Comparison of ENCODE assay signal across 10 cellular contexts in the genomic region with DNA sequence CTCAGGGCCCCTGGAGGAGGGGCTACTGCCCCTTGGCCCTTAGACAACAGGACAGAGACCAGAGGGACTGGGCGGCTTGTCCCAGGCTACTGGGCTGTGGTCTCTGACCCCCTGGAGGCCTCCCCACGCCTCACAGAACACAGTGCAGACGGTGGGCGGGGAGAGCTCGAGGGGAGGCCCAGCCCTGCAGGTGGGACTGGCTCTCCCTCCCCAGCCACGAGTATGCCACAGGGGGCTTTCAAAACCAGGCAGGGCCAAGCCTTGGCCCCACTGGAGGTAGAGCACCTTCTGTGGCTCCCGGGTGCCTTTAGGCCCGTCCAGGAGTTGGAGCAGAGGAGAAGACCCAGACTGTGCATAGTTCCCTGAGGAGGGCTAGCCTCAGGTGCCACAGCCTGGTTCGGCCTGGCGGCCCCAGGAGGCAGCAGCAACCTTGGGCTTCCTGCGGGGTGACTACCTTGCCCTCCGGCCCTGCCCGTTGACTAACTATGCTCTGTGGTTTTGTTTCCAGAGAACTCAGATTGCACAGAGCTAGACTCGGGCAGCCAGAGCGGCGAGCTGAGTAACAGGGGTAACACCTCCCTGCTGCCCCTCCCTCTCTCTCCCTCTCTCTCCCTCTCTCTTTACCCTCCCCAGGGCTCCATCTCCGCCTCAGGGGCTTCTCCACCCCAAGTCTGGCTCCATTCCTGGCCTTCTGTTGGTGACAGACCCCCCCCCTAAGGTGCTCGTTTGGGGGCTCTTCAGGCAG. TPM values are rescaled to one million over a fixed set of nuclear protein-coding genes. Genes with fewer than 3 reads are reported as not detected.
DNase-seq lines count a peak whose midpoint lies in the region; ATAC-seq and TF ChIP-seq lines count a peak whose summit lies in the region.
"Had no signal": no experiment of that assay in that cellular context is flagged by ENCODE, and none has a peak within 500 bp of the region (broad histone marks: within the 10 kb centered on the region; RNA-seq: fewer than 3 reads in every experiment).

No MANE protein-coding gene starts in this region.

- H3K4me1 ChIP-seq in HEK293 (ENCODE audit: control insufficient read depth, insufficient read depth, low read length) (no peaks in the 10 kb centered on the region), PC-3 (ENCODE audit: insufficient read depth, low read length) (peaks cover 24% of the 10 kb centered on the region), psoas muscle (peaks cover 14% of the 10 kb centered on the region)

- H3K4me3 ChIP-seq in HEK293 (ENCODE audit: low read depth, low read length) (no peak overlapping the region), PC-3 (ENCODE audit: low read length) (no peak overlapping the region), psoas muscle (no peak overlapping the region)
- H3K4me3 ChIP-seq: SK-N-MC had no signal

- CTCF ChIA-PET in HEK293 (lab: Yijun Ruan, JAX) (interaction anchor here (0.6 to 3.3 kb wide), 2 partner anchors 8 to 1202 kb away, joined by 3 to 43 read pairs; no protein-coding TSS in a partner anchor), PC-3 (lab: Charles Lee) (interaction anchor here (0.6 kb wide), 1 partner anchor 16 kb away, joined by 3 read pairs; no protein-coding TSS in a partner anchor)

- peak overlapping the region; percentile 59 for H3K4me2 ChIP-seq in PC-3 (ENCODE audit: low read length)

- POLR2A ChIA-PET in HEK293 (lab: Yijun Ruan, JAX) (no interaction called here), PC-3 (lab: Charles Lee; ENCODE audit: unreplicated experiment) (interaction anchor here (0.6 kb wide), 1 partner anchor 8 kb away, joined by 3 read pairs; no protein-coding TSS in a partner anchor)

- H3K9ac ChIP-seq in PC-3 (ENCODE audit: low read length): no peak overlapping the region; the same call in 1 of the 2 replicates

- TF ChIP-seq CTCF in HEK293 (tag by site-specific recombination; IDR thresholded peaks at IDR 0.05): no peak
- TF ChIP-seq CTCF in PC-3 (conservative IDR thresholded peaks at IDR 0.05; ENCODE audit: low read depth, low read length): no peak
- TF ChIP-seq CTCF in psoas muscle (IDR thresholded peaks at IDR 0.05): no peak
- TF ChIP-seq CTCF in GM20000 (IDR thresholded peaks at IDR 0.05; ENCODE audit: extremely low read depth, missing control alignments): no peak

- H4K20me1 ChIP-seq in PC-3 (ENCODE audit: low read length): no peaks in the 10 kb centered on the region

- ATAC-seq in PC-3 (peak; percentile 88), psoas muscle (no peak)

- no TSS peak for BruUV-seq in PC-3 (replicated peaks; lab: Mats Ljungman, UMichigan)

- H3K9me2 ChIP-seq in PC-3 (replicated peaks; ENCODE audit: low read length): no peaks in the 10 kb centered on the region

- H3K79me2 ChIP-seq in PC-3 (ENCODE audit: low read length): peaks cover 9% of the 10 kb centered on the region

- intact Hi-C loops in PC-3 (cut with micrococcal nuclease) (no loop called here), psoas muscle (cut with DNase I) (loop anchor here in 1 of 2 donors (5.0 kb wide), 1 partner anchor 191 kb away; no protein-coding TSS in a partner anchor)

- H3F3A ChIP-seq in PC-3 (ENCODE audit: low read length, unreplicated experiment): no peaks in the 10 kb centered on the region

- 86 to 91% (median 88%) methylated on average over 16 to 18 of the region's 18 CpGs for WGBS in psoas muscle, 3 donors

- H3K27me3 ChIP-seq in PC-3 (ENCODE audit: low read length) (no peaks in the 10 kb centered on the region), psoas muscle (ENCODE audit: insufficient read depth in 3 of 3, low read length in 2 of 3) (no peaks in the 10 kb centered on the region)

- DNase-seq in PC-3 (peak; percentile 88), epithelial cell of prostate (ENCODE audit: low read depth, low spot score) (no peak), psoas muscle (peak; percentile 25 to 46), DMS79 (lab: John Stamatoyannopoulos, UW) (no peak), GM20000 (ENCODE audit: low spot score) (no peak), HT-29 (ENCODE audit: low spot score) (no peak), HuH-7.5 (ENCODE audit: low spot score) (no peak)
- DNase-seq: retina had no signal

- no peaks in the 10 kb centered on the region for H3K9me3 ChIP-seq in HEK293 (ENCODE audit: control insufficient read depth, insufficient read depth, low read depth, low read length)
- no peaks in the 10 kb centered on the region for H3K9me3 ChIP-seq in PC-3 (ENCODE audit: low read length)
- H3K9me3 ChIP-seq in psoas muscle: no peaks in the 10 kb centered on the region

- peaks cover 0 to 26% of the 10 kb centered on the region in 2 experiments; a peak in 2 of 3 replicates for H3K36me3 ChIP-seq in HEK293 (ENCODE audit: control insufficient read depth in 2 of 2, insufficient read depth in 1 of 2, low read length in 2 of 2)
- no peaks in the 10 kb centered on the region; the same call in 1 of the 2 replicates for H3K36me3 ChIP-seq in PC-3 (ENCODE audit: low read depth, low read length)
- H3K36me3 ChIP-seq in psoas muscle (ENCODE audit: insufficient read depth in 1 of 2, low read depth in 1 of 2): peaks cover 4 to 59% of the 10 kb centered on the region in 2 donors

- H3K27ac ChIP-seq in HEK293 (ENCODE audit: extremely low read depth, low read depth, low read length) (no peak overlapping the region), PC-3 (ENCODE audit: low read length) (peak overlapping the region; percentile 56), epithelial cell of prostate (peak overlapping the region; percentile 17), psoas muscle (no peak overlapping the region)
- H3K27ac ChIP-seq: SK-N-MC had no signal

- H2AFZ ChIP-seq in PC-3 (ENCODE audit: low read length): no peak overlapping the region

TF ChIP-seq in HEK293, 187 proteins besides CTCF, POLR2A, EP300 and RAD21:
- TF ChIP-seq SCRT2 (tag by site-specific recombination; IDR thresholded peaks at IDR 0.05): no peak
- TF ChIP-seq, protein P1, sequence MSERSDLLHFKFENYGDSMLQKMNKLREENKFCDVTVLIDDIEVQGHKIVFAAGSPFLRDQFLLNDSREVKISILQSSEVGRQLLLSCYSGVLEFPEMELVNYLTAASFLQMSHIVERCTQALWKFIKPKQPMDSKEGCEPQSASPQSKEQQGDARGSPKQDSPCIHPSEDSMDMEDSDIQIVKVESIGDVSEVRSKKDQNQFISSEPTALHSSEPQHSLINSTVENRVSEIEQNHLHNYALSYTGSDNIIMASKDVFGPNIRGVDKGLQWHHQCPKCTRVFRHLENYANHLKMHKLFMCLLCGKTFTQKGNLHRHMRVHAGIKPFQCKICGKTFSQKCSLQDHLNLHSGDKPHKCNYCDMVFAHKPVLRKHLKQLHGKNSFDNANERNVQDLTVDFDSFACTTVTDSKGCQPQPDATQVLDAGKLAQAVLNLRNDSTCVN (tag by site-specific recombination; optimal IDR thresholded peaks at IDR 0.05): no peak
- no peak for TF ChIP-seq ZNF776 (tag by site-specific recombination; IDR thresholded peaks at IDR 0.05; ENCODE audit: borderline replicate concordance)
- no peak for TF ChIP-seq ZNF510 (tag by site-specific recombination; IDR thresholded peaks at IDR 0.05; ENCODE audit: insufficient replicate concordance)
- no peak for TF ChIP-seq ZNF274 (IDR thresholded peaks at IDR 0.05; ENCODE audit: low read length)
- no peak for TF ChIP-seq ZNF274 (tag by site-specific recombination; IDR thresholded peaks at IDR 0.05; ENCODE audit: borderline replicate concordance)
- TF ChIP-seq GLIS1 (tag by site-specific recombination; IDR thresholded peaks at IDR 0.05): peak; percentile 40
- TF ChIP-seq ZNF660 (tag by site-specific recombination; IDR thresholded peaks at IDR 0.05): no peak
- peak; percentile 54; the same call in 1 of the 2 replicates for TF ChIP-seq ZIC2 (tag by site-specific recombination; IDR thresholded peaks at IDR 0.05)
- no peak for TF ChIP-seq SETDB1 (IDR thresholded peaks at IDR 0.05; ENCODE audit: insufficient read length, low read length)

RNA-seq across cellular contexts. Expression of a gene that starts 15.5 kb away (rescaled TPM):
- total RNA-seq in PC-3 (2014; rRNA removed) (68.6 and 86.0 TPM in 2 replicates), psoas muscle (10 to 100 TPM; 27.9 to 46.7 (median 38.2) TPM)
- 10 to 100 TPM; 62.1 to 86.3 (median 66.1) TPM for polyA plus RNA-seq in psoas muscle
- total RNA-seq in HT-29 (2014; rRNA removed; shearing (Covaris generic)): 142 and 170 TPM in 2 replicates

RNA-seq across cellular contexts. Expression of a gene that starts 22.5 kb away (rescaled TPM):
- total RNA-seq in PC-3 (2014; rRNA removed): 28.8 and 30.5 TPM in 2 replicates
- total RNA-seq in psoas muscle: 10 to 100 TPM; 17.8 to 24.8 (median 21.2) TPM
- polyA plus RNA-seq in psoas muscle: 10 to 100 TPM; 19.2 to 40.1 (median 22.8) TPM
- total RNA-seq in HT-29 (2014; rRNA removed; shearing (Covaris generic)): 45.0 and 49.7 TPM in 2 replicates

RNA-seq across cellular contexts. Expression of a gene that starts 53.0 kb away (rescaled TPM):
- total RNA-seq in PC-3 (2014; rRNA removed) (12.7 and 13.4 TPM in 2 replicates), psoas muscle (under 1 TPM in 2 of 4 donors, not detected in 2; 0.34 to 0.54 TPM)
- under 1 TPM; 0.13 to 0.65 (median 0.31) TPM for polyA plus RNA-seq in psoas muscle
- total RNA-seq in HT-29 (2014; rRNA removed; shearing (Covaris generic)): 1.6 and 4.5 TPM in 2 replicates

Comparison
In these comparisons a context has a peak if more than half of its experiments do, and no peak if none do; other contexts are left out.
1. H3K27ac ChIP-seq: peak in PC-3 (single experiment) and epithelial cell of prostate (single experiment); none in HEK293 (single experiment) and psoas muscle (single experiment).
2. DNase-seq: peak in PC-3 (single experiment) and psoas muscle (2 of 2); none in epithelial cell of prostate (single experiment), DMS79 (single experiment), GM20000 (single experiment), HT-29 (single experiment) and HuH-7.5 (single experiment).